ENCODE assay signal across 15 cellular contexts in genomic region chr6:144133225-144133821, GRCh38. TPM values are rescaled to one million over a fixed set of nuclear protein-coding genes. Genes with fewer than 3 reads are reported as not detected.
DNase-seq lines count a peak whose midpoint lies in the region; ATAC-seq and TF ChIP-seq lines count a peak whose summit lies in the region.
"Had no signal": no experiment of that assay in that cellular context is flagged by ENCODE, and none has a peak within 500 bp of the region (broad histone marks: within the 10 kb centered on the region; RNA-seq: fewer than 3 reads in every experiment).

No MANE protein-coding gene starts in this region.

- TF ChIP-seq CTCF in left lung (IDR thresholded peaks at IDR 0.05): no peak
- no peak for TF ChIP-seq CTCF in thyroid gland (IDR thresholded peaks at IDR 0.05)
- no peak for TF ChIP-seq CTCF in A673 (conservative IDR thresholded peaks at IDR 0.05; ENCODE audit: low read depth, low read length)

- H3K4me3 Mint-ChIP-seq in activated naive CD4-positive, alpha-beta T cell treated with anti-CD3 and anti-CD28 coated beads, Interleukin-2, amount 50 U/mL, for 24 hours: no peak overlapping the region
- H3K4me3 Mint-ChIP-seq: HFFc6 had no signal

- BruUV-seq in A673 (replicated peaks; lab: Mats Ljungman, UMichigan): no TSS peak

- DNase-seq in NCI-H187 treated with DMSO at 0.1 percent for 48 hours (lab: John Stamatoyannopoulos, UW) (peak; percentile 74), NCI-H187 (lab: John Stamatoyannopoulos, UW) (no peak), left lung (no peak), thyroid gland (no peak), A673 (ENCODE audit: low spot score) (no peak)
- no peak for DNase-seq in activated naive CD4-positive, alpha-beta T cell treated with Interleukin-2 at 50 U/mL for 16 hours
- DNase-seq: AML-193, DMS53, HFFc6 had no signal

- no peak for TF ChIP-seq POLR2A in thyroid gland (IDR thresholded peaks at IDR 0.05)

- ATAC-seq in left lung: peak; percentile 77
- no peak for ATAC-seq in HG03520 (IDR thresholded peaks at IDR 0.05; ENCODE audit: unreplicated experiment)

- H3K4me1 ChIP-seq in left lung (no peaks in the 10 kb centered on the region), thyroid gland (peaks cover 0 to 8% of the 10 kb centered on the region in 2 donors), A673 (ENCODE audit: insufficient read depth, low read length, poor library complexity, severe bottlenecking) (no peaks in the 10 kb centered on the region)
- H3K4me1 ChIP-seq: BLaER1 had no signal

- H3K27ac ChIP-seq in left lung (no peak overlapping the region), thyroid gland (peak overlapping the region in 2 of 3 donors; percentile 16 to 59), A673 (ENCODE audit: low read depth, low read length, poor library complexity, severe bottlenecking) (no peak overlapping the region)
- H3K27ac ChIP-seq: 22Rv1, BLaER1, HL-60 had no signal

- WGBS in thyroid gland, 2 donors: 72 to 76% methylated on average over 5 of the region's 5 CpGs

- POLR2A ChIA-PET in A673 (lab: Charles Lee; ENCODE audit: low non-redundant PET): no interaction called here

- H3K36me3 ChIP-seq in left lung: no peaks in the 10 kb centered on the region
- H3K36me3 ChIP-seq in thyroid gland: no peaks in the 10 kb centered on the region
- no peaks in the 10 kb centered on the region for H3K36me3 ChIP-seq in A673 (ENCODE audit: insufficient read depth, low read length, poor library complexity, severe bottlenecking)
- H3K36me3 ChIP-seq: BLaER1 had no signal

- H3K27ac Mint-ChIP-seq in activated naive CD4-positive, alpha-beta T cell treated with anti-CD3 and anti-CD28 coated beads, Interleukin-2, amount 50 U/mL, for 24 hours: peak overlapping the region; percentile 85
- H3K27ac Mint-ChIP-seq: HFFc6 had no signal

- peaks cover 2% of the 10 kb centered on the region for H3K36me3 Mint-ChIP-seq in activated naive CD4-positive, alpha-beta T cell treated with anti-CD3 and anti-CD28 coated beads, Interleukin-2, amount 50 U/mL, for 24 hours

- H3K27me3 ChIP-seq in left lung (no peaks in the 10 kb centered on the region), thyroid gland (no peaks in the 10 kb centered on the region), A673 (replicated peaks; ENCODE audit: insufficient read depth, low read depth, low read length, poor library complexity) (no peaks in the 10 kb centered on the region)
- H3K27me3 ChIP-seq: BLaER1 had no signal

- H3K4me3 ChIP-seq in left lung (no peak overlapping the region), thyroid gland (replicated peaks in 1 of 3) (no peak overlapping the region), A673 (ENCODE audit: low read depth, low read length, poor library complexity, severe bottlenecking) (no peak overlapping the region)
- H3K4me3 ChIP-seq: BLaER1 had no signal

- CTCF ChIA-PET in A673 (lab: Charles Lee): no interaction called here

- intact Hi-C loops in left lung (cut with DNase I): no loop called here
- intact Hi-C loops in thyroid gland (cut with DNase I): no loop called here
- intact Hi-C loops in A673 (cut with micrococcal nuclease; ENCODE audit: unreplicated experiment): no loop called here

- no peaks in the 10 kb centered on the region for H3K9me3 Mint-ChIP-seq in activated naive CD4-positive, alpha-beta T cell treated with anti-CD3 and anti-CD28 coated beads, Interleukin-2, amount 50 U/mL, for 24 hours
- H3K9me3 Mint-ChIP-seq: HFFc6 had no signal

- H3K9me3 ChIP-seq in left lung (no peaks in the 10 kb centered on the region), thyroid gland (no peaks in the 10 kb centered on the region), A673 (ENCODE audit: low read depth, low read length, poor library complexity, severe bottlenecking) (no peaks in the 10 kb centered on the region)
- H3K9me3 ChIP-seq: BLaER1 had no signal

- H3K4me1 Mint-ChIP-seq in activated naive CD4-positive, alpha-beta T cell treated with anti-CD3 and anti-CD28 coated beads, Interleukin-2, amount 50 U/mL, for 24 hours: peaks cover 49% of the 10 kb centered on the region

- peaks cover 2% of the 10 kb centered on the region for H3K27me3 Mint-ChIP-seq in activated naive CD4-positive, alpha-beta T cell treated with anti-CD3 and anti-CD28 coated beads, Interleukin-2, amount 50 U/mL, for 24 hours

RNA-seq across cellular contexts. Expression of gene STX11, which starts 17.0 kb away (rescaled TPM):
- total RNA-seq in left lung (10 to 100 TPM; 18.2 to 31.3 TPM), thyroid gland (10 to 100 TPM; 23.9 to 61.1 (median 31.8) TPM), A673 (2021) (0.20 and 0.30 TPM in 2 replicates)
- total RNA-seq: H4 had no signal

RNA-seq across cellular contexts. Expression of gene SF3B5, which starts 38.0 kb away (rescaled TPM):
- total RNA-seq in left lung (100 to 1,000 TPM; 118 to 130 TPM), thyroid gland (100 to 1,000 TPM in 2 of 4 donors, 10 to 100 TPM in 2; 63.1 to 205 (median 133) TPM), A673 (2021) (135 and 136 TPM in 2 replicates)

Comparison
In these comparisons a context has a peak if more than half of its experiments do, and no peak if none do; other contexts are left out.
1. H3K27ac ChIP-seq: peak in thyroid gland (2 of 3); none in left lung (0 of 2) and A673 (single experiment).
2. RNA of gene STX11, which starts 17.0 kb away (total RNA-seq): 23.9 to 61.1 TPM in thyroid gland and 18.2 to 31.3 TPM in left lung; 0.20 to 0.30 TPM in A673; every median in the first group is over 10 times any median in the second.